1 cellular context compared by ENCODE assay signal in genomic region chr19:46974181-46974580, GRCh38.
TF ChIP-seq lines count a peak whose summit lies in the region.

No MANE protein-coding gene starts in this region.

TF ChIP-seq in A549, 52 proteins besides CTCF, POLR2A, EP300 and RAD21 (continued from another document):
- TF ChIP-seq HOXB5 (CRISPR knock-in tag; IDR thresholded peaks at IDR 0.05), result 0 out of 2 replicates have a peak, but pooled peaks have one; percentile 6
- TF ChIP-seq RFX5 (IDR thresholded peaks at IDR 0.05), result no peak
- no peak for TF ChIP-seq NR3C1 (IDR thresholded peaks at IDR 0.05)
- no peak for TF ChIP-seq POLR2AphosphoS2 (conservative IDR thresholded peaks at IDR 0.05; ENCODE audit: low read length)
